18 cellular contexts compared by ENCODE assay signal in genomic region chr4:58602022-58602421, GRCh38.
DNase-seq lines count a peak whose midpoint lies in the region; ATAC-seq and TF ChIP-seq lines count a peak whose summit lies in the region.
"Had no signal": no experiment of that assay in that cellular context is flagged by ENCODE, and none has a peak within 500 bp of the region (broad histone marks: within the 10 kb centered on the region; RNA-seq: fewer than 3 reads in every experiment).

No MANE protein-coding gene starts in this region.

- WGBS in mesendoderm (ENCODE audit: extremely low coverage, insufficient coverage, low lambda C conversion rate), result no CpG with 5 or more reads among the region's 1 CpG

- no peaks in the 10 kb centered on the region for H3K36me3 ChIP-seq in mesendoderm (ENCODE audit: control insufficient read depth, insufficient read depth, low read length)

- no peak overlapping the region for H2BK5ac ChIP-seq in mesendoderm (ENCODE audit: low read length)

- intact Hi-C loops in left cardiac atrium (cut with DNase I), result no loop called here
- intact Hi-C loops in Right ventricle myocardium superior (cut with DNase I), result no loop called here

- ATAC-seq in GM19463 (IDR thresholded peaks at IDR 0.05; ENCODE audit: unreplicated experiment) (peak; percentile 54), HG03565 (IDR thresholded peaks at IDR 0.05; ENCODE audit: unreplicated experiment) (peak; percentile 64), left cardiac atrium (no peak), Right ventricle myocardium superior (ENCODE audit: poor library complexity) (no peak)
- ATAC-seq: HepG2, Panc1 had no signal

- H3K79me1 ChIP-seq in mesendoderm (ENCODE audit: low read length), result no peaks in the 10 kb centered on the region

- TF ChIP-seq CTCF in NB4 (IDR thresholded peaks at IDR 0.05; ENCODE audit: low read depth, low read length), result no peak

- H3K4me1 ChIP-seq in mesendoderm (ENCODE audit: control insufficient read depth, low read depth, low read length), result no peaks in the 10 kb centered on the region

- H4K8ac ChIP-seq in mesendoderm (ENCODE audit: low read depth, low read length), result no peak overlapping the region

- H3K27ac ChIP-seq in mesendoderm (ENCODE audit: low read depth, low read length), result no peak overlapping the region
- H3K27ac ChIP-seq: KMS-11 had no signal

- DNase-seq in NB4 (ENCODE audit: low read depth) (peak; percentile 4), mesendoderm (peak; percentile 3), left cardiac atrium (no peak), Right ventricle myocardium superior (no peak), NCI-H1092 (lab: John Stamatoyannopoulos, UW) (no peak)
- DNase-seq: ACHN, AML-193, H9, NCI-H1417 treated with DMSO at 0.1 percent for 48 hours, NCI-H1930, NCI-H446, SK-N-SH, T-helper 1 cell had no signal

- H3K4me3 ChIP-seq in NB4 (ENCODE audit: low read depth, low read length), result no peak overlapping the region
- H3K4me3 ChIP-seq in mesendoderm (ENCODE audit: low read length), result no peak overlapping the region

- no peak overlapping the region for H3K9ac ChIP-seq in mesendoderm (ENCODE audit: low read length)
- H3K9ac ChIP-seq: KMS-11, SK-N-SH had no signal

- H3K79me2 ChIP-seq in mesendoderm (ENCODE audit: control insufficient read depth, insufficient read depth, low read length), result no peaks in the 10 kb centered on the region

- H3K4ac ChIP-seq in mesendoderm (ENCODE audit: low read depth, low read length), result no peak overlapping the region

- no peak overlapping the region for H3K4me2 ChIP-seq in mesendoderm (ENCODE audit: low read length)
- H3K4me2 ChIP-seq: KMS-11, SK-N-SH had no signal

- TF ChIP-seq POLR2A in NB4 (IDR thresholded peaks at IDR 0.05; ENCODE audit: extremely low read depth, insufficient read length), result no peak

- no peak overlapping the region for H4K5ac ChIP-seq in mesendoderm (ENCODE audit: low read length)

- no peak overlapping the region for H3K56ac ChIP-seq in mesendoderm (ENCODE audit: low read length)

- no peak overlapping the region for H3K23ac ChIP-seq in mesendoderm (ENCODE audit: low read length)

- no peak overlapping the region for H2BK120ac ChIP-seq in mesendoderm (ENCODE audit: low read depth, low read length)

- no peak overlapping the region for H3K18ac ChIP-seq in mesendoderm (ENCODE audit: low read length)

- no peak overlapping the region for H2BK15ac ChIP-seq in mesendoderm (replicated peaks; ENCODE audit: low read depth)

- H2AK5ac ChIP-seq in mesendoderm (ENCODE audit: low read length), result no peak overlapping the region

- no peaks in the 10 kb centered on the region for H3K27me3 ChIP-seq in mesendoderm (ENCODE audit: insufficient read depth, low read length, poor library complexity)

Comparison
In these comparisons a context has a peak if more than half of its experiments do, and no peak if none do; other contexts are left out.
1. ATAC-seq: peak in GM19463 (single experiment) and HG03565 (single experiment); none in left cardiac atrium (0 of 2) and Right ventricle myocardium superior (single experiment).
2. DNase-seq: peak in NB4 (single experiment) and mesendoderm (single experiment); none in left cardiac atrium (single experiment), Right ventricle myocardium superior (single experiment) and NCI-H1092 (single experiment).